Comparison of ENCODE assay signal across 21 cellular contexts in the genomic region with DNA sequence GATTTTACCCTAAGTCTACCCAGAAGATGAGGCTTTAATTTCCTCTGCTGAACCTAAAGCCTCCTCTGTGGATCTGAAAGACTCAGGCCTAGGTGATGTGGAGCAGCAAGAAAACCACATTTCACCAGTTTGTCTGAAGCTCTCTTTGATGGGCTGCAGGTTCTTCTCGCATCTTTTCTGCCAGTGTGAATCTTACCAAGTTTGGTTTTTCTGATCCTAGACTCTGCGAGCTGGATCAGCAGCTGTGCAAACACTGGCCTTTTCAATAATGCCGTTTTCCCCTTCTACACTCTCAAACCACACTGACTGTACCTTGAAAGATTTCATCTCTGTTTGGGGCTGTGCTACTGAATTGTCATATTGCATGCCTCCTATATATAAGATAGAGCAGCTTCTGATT.
DNase-seq lines count a peak whose midpoint lies in the region; ATAC-seq, FAIRE-seq and TF ChIP-seq lines count a peak whose summit lies in the region.
"Had no signal": no experiment of that assay in that cellular context is flagged by ENCODE, and none has a peak within 500 bp of the region (broad histone marks: within the 10 kb centered on the region; RNA-seq: fewer than 3 reads in every experiment).

No MANE protein-coding gene starts in this region.

- H3K9me3 Mint-ChIP-seq in activated CD4-positive, alpha-beta T cell treated with anti-CD3 and anti-CD28 coated beads for 36 hours (ENCODE audit: low read depth) = peaks cover under 1% of the 10 kb centered on the region
- H3K9me3 Mint-ChIP-seq in naive thymus-derived CD8-positive, alpha-beta T cell = peaks cover 0 to 4% (median 0%) of the 10 kb centered on the region in 9 donors
- H3K9me3 Mint-ChIP-seq: activated CD4-positive, alpha-beta memory T cell treated with anti-CD3 and anti-CD28 coated beads for 36 hours had no signal

- peak; percentile 36 for FAIRE-seq in GM12892 (lab: Jason Lieb, UNC)
- FAIRE-seq: islet of Langerhans had no signal

- no peaks in the 10 kb centered on the region for H3K27me3 Mint-ChIP-seq in activated CD4-positive, alpha-beta T cell treated with anti-CD3 and anti-CD28 coated beads for 36 hours
- H3K27me3 Mint-ChIP-seq in naive thymus-derived CD8-positive, alpha-beta T cell = no peaks in the 10 kb centered on the region
- H3K27me3 Mint-ChIP-seq: activated CD4-positive, alpha-beta memory T cell treated with anti-CD3 and anti-CD28 coated beads for 36 hours had no signal

- intact Hi-C loops in activated CD4-positive, alpha-beta T cell treated with anti-CD3 and anti-CD28 coated beads for 36 hours (cut with DNase I, micrococcal nuclease) = loop anchor here in 1 of 2 experiments (5.0 kb wide), 1 partner anchor 89 kb away; no protein-coding TSS in a partner anchor

- H3K27ac Mint-ChIP-seq in activated CD4-positive, alpha-beta T cell treated with anti-CD3 and anti-CD28 coated beads for 36 hours = no peak overlapping the region
- peak overlapping the region in 6 of 10 donors; percentile 33 to 65 (median 56) for H3K27ac Mint-ChIP-seq in naive thymus-derived CD8-positive, alpha-beta T cell
- H3K27ac Mint-ChIP-seq: activated CD4-positive, alpha-beta memory T cell treated with anti-CD3 and anti-CD28 coated beads for 36 hours had no signal

- ATAC-seq in activated CD4-positive, alpha-beta T cell treated with anti-CD3 and anti-CD28 coated beads for 36 hours = peak; percentile 49
- peak; percentile 63 to 70 for ATAC-seq in naive thymus-derived CD8-positive, alpha-beta T cell

- POLR2A ChIA-PET in activated CD4-positive, alpha-beta T cell treated with anti-CD3 and anti-CD28 coated beads for 36 hours (lab: Charles Lee) = no interaction called here
- POLR2A ChIA-PET in naive thymus-derived CD8-positive, alpha-beta T cell (lab: Charles Lee) = no interaction called here

- no peak for TF ChIP-seq POLR2A in GM12892 (IDR thresholded peaks at IDR 0.05; ENCODE audit: low read depth, low read length)

- CTCF ChIA-PET in activated CD4-positive, alpha-beta T cell treated with anti-CD3 and anti-CD28 coated beads for 36 hours (lab: Charles Lee) = interaction anchor here (1.9 kb wide), 1 partner anchor 231 kb away, joined by 11 read pairs; no protein-coding TSS in a partner anchor

- no peaks in the 10 kb centered on the region for H3K36me3 Mint-ChIP-seq in activated CD4-positive, alpha-beta T cell treated with anti-CD3 and anti-CD28 coated beads for 36 hours (ENCODE audit: low read depth)
- peaks cover 0 to 4% (median 0%) of the 10 kb centered on the region in 3 donors for H3K36me3 Mint-ChIP-seq in naive thymus-derived CD8-positive, alpha-beta T cell
- H3K36me3 Mint-ChIP-seq: activated CD4-positive, alpha-beta memory T cell treated with anti-CD3 and anti-CD28 coated beads for 36 hours had no signal

- peaks cover 12% of the 10 kb centered on the region for H3K4me1 Mint-ChIP-seq in activated CD4-positive, alpha-beta T cell treated with anti-CD3 and anti-CD28 coated beads for 36 hours
- H3K4me1 Mint-ChIP-seq in naive thymus-derived CD8-positive, alpha-beta T cell = peaks cover 0 to 9% (median 8%) of the 10 kb centered on the region in 4 donors
- H3K4me1 Mint-ChIP-seq: neural crest cell had no signal

- H3K4me3 Mint-ChIP-seq in activated CD4-positive, alpha-beta T cell treated with anti-CD3 and anti-CD28 coated beads for 36 hours = no peak overlapping the region
- peak overlapping the region in 1 of 10 donors; percentile 23 for H3K4me3 Mint-ChIP-seq in naive thymus-derived CD8-positive, alpha-beta T cell
- H3K4me3 Mint-ChIP-seq: activated CD4-positive, alpha-beta memory T cell treated with anti-CD3 and anti-CD28 coated beads for 36 hours; neural crest cell had no signal

- DNase-seq in activated CD4-positive, alpha-beta T cell treated with anti-CD3 and anti-CD28 coated beads for 36 hours = no peak
- no peak for DNase-seq in activated CD4-positive, alpha-beta T cell treated with anti-CD3 and anti-CD28 coated beads, Interleukin-2, amount 50 U/mL, for 1 hour
- DNase-seq in GM12892 (ENCODE audit: insufficient read length) = no peak
- peak; percentile 16 for DNase-seq in NCI-H526 treated with DMSO at 0.1 percent for 48 hours (lab: John Stamatoyannopoulos, UW)
- peak in 4 of 10 donors; percentile 0 to 44 (median 18) for DNase-seq in naive thymus-derived CD8-positive, alpha-beta T cell
- DNase-seq in superior temporal gyrus (ENCODE audit: extremely low spot score) = no peak
- no peak for DNase-seq in HuH-7.5 (ENCODE audit: low spot score)
- no peak for DNase-seq in Ammon's horn (ENCODE audit: low spot score)
- DNase-seq: activated CD4-positive, alpha-beta memory T cell treated with anti-CD3 and anti-CD28 coated beads for 36 hours; activated gamma-delta T cell treated with Interleukin-2 at 50 U/mL for 16 hours; amniotic stem cell; C1 segment of cervical spinal cord; KBM-7; MV-4-11; NCI-H2171; Peyer's patch; sigmoid colon; T-helper 2 cell; uterus had no signal
